In genomic region chr5:153352685-153353219, GRCh38 we compare ENCODE assay signal across 8 cellular contexts.
DNase-seq lines count a peak whose midpoint lies in the region; ATAC-seq and TF ChIP-seq lines count a peak whose summit lies in the region.

No MANE protein-coding gene starts in this region.

- DNase-seq in RWPE2 (ENCODE audit: low spot score) = peak; percentile 74
- peak; percentile 20 for DNase-seq in kidney glomerular epithelial cell (lab: John Stamatoyannopoulos, UW)
- DNase-seq in DMS53 (lab: John Stamatoyannopoulos, UW) = no peak
- DNase-seq in NCI-H526 (lab: John Stamatoyannopoulos, UW) = no peak
- DNase-seq in HUDEP-2 (lab: John Stamatoyannopoulos, UW; ENCODE audit: unreplicated experiment in 76 of 76) = no peak
- DNase-seq in COLO668 (lab: John Stamatoyannopoulos, UW; ENCODE audit: unreplicated experiment) = no peak

- no peaks in the 10 kb centered on the region for H3K9me3 ChIP-seq in RWPE2 (ENCODE audit: severe bottlenecking)

- H3K27ac ChIP-seq in RWPE2 (ENCODE audit: poor library complexity, severe bottlenecking) = no peak overlapping the region

- no peaks in the 10 kb centered on the region for H3K36me3 ChIP-seq in RWPE2 (ENCODE audit: low read depth)

- H3K4me3 ChIP-seq in RWPE2 (ENCODE audit: severe bottlenecking) = no peak overlapping the region

- ATAC-seq in GM18499 (IDR thresholded peaks at IDR 0.05; ENCODE audit: insufficient read depth, unreplicated experiment) = peak; percentile 68
- ATAC-seq in HG02623 (IDR thresholded peaks at IDR 0.05; ENCODE audit: unreplicated experiment) = peak; percentile 51
- peak; percentile 95 for ATAC-seq in RWPE2 (ENCODE audit: low read depth)

- H3K27me3 ChIP-seq in RWPE2 (ENCODE audit: insufficient read depth, poor library complexity, severe bottlenecking) = no peaks in the 10 kb centered on the region

- peaks cover 13% of the 10 kb centered on the region for H3K4me1 ChIP-seq in RWPE2 (ENCODE audit: insufficient read depth, poor library complexity, severe bottlenecking)

- TF ChIP-seq CTCF in RWPE2 (IDR thresholded peaks at IDR 0.05; ENCODE audit: poor library complexity, severe bottlenecking) = no peak

Comparison
In these comparisons a context has a peak if more than half of its experiments do, and no peak if none do; other contexts are left out.
1. DNase-seq: peak in RWPE2 (single experiment) and kidney glomerular epithelial cell (single experiment); none in DMS53 (single experiment), NCI-H526 (0 of 2), HUDEP-2 (0 of 76) and COLO668 (single experiment).
2. Peak in every context shown above with its lines, with median percentiles within 50 percentile points of each other: ATAC-seq.